ENCODE assay signal across 8 cellular contexts in genomic region chr2:44479127-44479887, GRCh38.
A peak's percentile ranks its signal among the peaks of the same experiment; 100 is the strongest.
DNase-seq lines count a peak whose midpoint lies in the region; ATAC-seq and TF ChIP-seq lines count a peak whose summit lies in the region.

No MANE protein-coding gene starts in this region.

- H3K4me3 ChIP-seq in A673 (ENCODE audit: low read depth, low read length, poor library complexity, severe bottlenecking) (no peak overlapping the region), SJSA1 (no peak overlapping the region)

- H3K4me1 ChIP-seq in A673 (ENCODE audit: insufficient read depth, low read length, poor library complexity, severe bottlenecking) (no peaks in the 10 kb centered on the region), SJSA1 (replicated peaks) (no peaks in the 10 kb centered on the region)

- CTCF ChIA-PET in A673 (lab: Charles Lee) = interaction anchor here (0.5 to 1.7 kb wide), 19 partner anchors 10 to 491 kb away, joined by 3 to 29 read pairs (median 4); no protein-coding TSS in a partner anchor

- H3K9me3 ChIP-seq in A673 (ENCODE audit: low read depth, low read length, poor library complexity, severe bottlenecking) = no peaks in the 10 kb centered on the region
- H3K9me3 ChIP-seq in SJSA1 (replicated peaks) = no peaks in the 10 kb centered on the region

- H3K36me3 ChIP-seq in A673 (ENCODE audit: insufficient read depth, low read length, poor library complexity, severe bottlenecking) = no peaks in the 10 kb centered on the region
- H3K36me3 ChIP-seq in SJSA1 = no peaks in the 10 kb centered on the region

- peak; percentile 100 for TF ChIP-seq CTCF in A673 (conservative IDR thresholded peaks at IDR 0.05; ENCODE audit: low read depth, low read length)
- peak; percentile 91 for TF ChIP-seq CTCF in GM12874 (IDR thresholded peaks at IDR 0.05; ENCODE audit: insufficient read depth, low read depth, low read length)

- DNase-seq in A673 (ENCODE audit: low spot score) (peak; percentile 86), NCI-H1105 treated with DMSO at 0.1 percent for 48 hours (lab: John Stamatoyannopoulos, UW) (peak; percentile 87), SJSA1 (ENCODE audit: low read depth in 1 of 2, low spot score in 2 of 2) (peak; percentile 45 to 60), brain pericyte (ENCODE audit: low read depth, low spot score) (peak; percentile 71), iPS-NIHi11 (ENCODE audit: low spot score) (peak; percentile 82)
- DNase-seq in stimulated activated CD4-positive, alpha-beta T cell treated with anti-CD3 and anti-CD28 coated beads, Interleukin-1b, Interleukin-23, amount 100 ng/mL, for 1 hour (ENCODE audit: low read depth in 2 of 2) = peak; percentile 0 to 8

- no peaks in the 10 kb centered on the region for H3K27me3 ChIP-seq in A673 (replicated peaks; ENCODE audit: insufficient read depth, low read depth, low read length, poor library complexity)
- H3K27me3 ChIP-seq in SJSA1 (replicated peaks) = no peaks in the 10 kb centered on the region

- H3K27ac ChIP-seq in A673 (ENCODE audit: low read depth, low read length, poor library complexity, severe bottlenecking) (no peak overlapping the region), SJSA1 (no peak overlapping the region)

- peak; percentile 88 for ATAC-seq in HG02852 (IDR thresholded peaks at IDR 0.05; ENCODE audit: unreplicated experiment)

- intact Hi-C loops in A673 (cut with micrococcal nuclease; ENCODE audit: unreplicated experiment) = loop anchor here (1.0 to 10.0 kb wide), 4 partner anchors 233 to 605 kb away; no protein-coding TSS in a partner anchor

- POLR2A ChIA-PET in A673 (lab: Charles Lee; ENCODE audit: low non-redundant PET) = interaction anchor here (0.6 kb wide), 1 partner anchor 538 kb away, joined by 3 read pairs; no protein-coding TSS in a partner anchor

- no TSS peak for BruUV-seq in A673 (replicated peaks; lab: Mats Ljungman, UMichigan)

Comparison
In these comparisons a context has a peak if more than half of its experiments do, and no peak if none do; other contexts are left out.
1. DNase-seq: peak in every context shown above with its lines; median percentile 87 in NCI-H1105 treated with DMSO at 0.1 percent for 48 hours; 86 in A673; 82 in iPS-NIHi11; 71 in brain pericyte; 52 in SJSA1; 4 in stimulated activated CD4-positive, alpha-beta T cell treated with anti-CD3 and anti-CD28 coated beads, Interleukin-1b, Interleukin-23, amount 100 ng/mL, for 1 hour.